22 cellular contexts compared by ENCODE assay signal in genomic region chr6:167758309-167759023, GRCh38.
"Had no signal": no experiment of that assay in that cellular context is flagged by ENCODE, and none has a peak within 500 bp of the region (broad histone marks: within the 10 kb centered on the region; RNA-seq: fewer than 3 reads in every experiment).

No MANE protein-coding gene starts in this region.

- H3K36me3 Mint-ChIP-seq: activated CD4-positive, alpha-beta memory T cell treated with anti-CD3 and anti-CD28 coated beads for 36 hours; activated naive CD8-positive, alpha-beta T cell; brain had no signal

- H3K27me3 Mint-ChIP-seq: activated CD4-positive, alpha-beta T cell treated with anti-CD3 and anti-CD28 coated beads, Interleukin-2, amount 10 ng/mL, durations not matched to agents 7 days and 5 days had no signal

- H3K4me3 Mint-ChIP-seq: activated CD4-positive, alpha-beta memory T cell treated with anti-CD3 and anti-CD28 coated beads for 36 hours; activated CD4-positive, alpha-beta T cell treated with anti-CD3 and anti-CD28 coated beads, Interleukin-2, amount 10 ng/mL, durations not matched to agents 7 days and 5 days; activated naive CD4-positive, alpha-beta T cell treated with anti-CD3 and anti-CD28 coated beads for 36 hours; activated naive CD8-positive, alpha-beta T cell; activated T-cell treated with anti-CD3 and anti-CD28 coated beads, Interleukin-2, amount 50 U/mL, for 4 hours; brain; T-helper 17 cell had no signal

- H3K27ac ChIP-seq: VCaP had no signal

- H3K4me1 Mint-ChIP-seq: activated CD4-positive, alpha-beta T cell treated with anti-CD3 and anti-CD28 coated beads, Interleukin-2, amount 10 ng/mL, durations not matched to agents 7 days and 5 days had no signal

- DNase-seq: activated CD4-positive, alpha-beta memory T cell treated with anti-CD3 and anti-CD28 coated beads for 36 hours; activated CD4-positive, alpha-beta T cell treated with anti-CD3 and anti-CD28 coated beads, Interleukin-2, amount 10 ng/mL, durations not matched to agents 7 days and 5 days; activated CD4-positive, CD25-positive, alpha-beta regulatory T cell; activated CD8-positive, alpha-beta memory T cell treated with anti-CD3 and anti-CD28 coated beads for 24 hours; activated effector memory CD4-positive, alpha-beta T cell treated with anti-CD3 and anti-CD28 coated beads, Interleukin-2, amount 50 U/mL, for 16 hours; activated naive CD4-positive, alpha-beta T cell treated with anti-CD3 and anti-CD28 coated beads for 36 hours; activated T-cell treated with anti-CD3 and anti-CD28 coated beads, Interleukin-2, amount 50 U/mL, for 4 hours; amygdala; Kasumi-1; KBM-7; NCI-H1105 treated with DMSO at 0.1 percent for 48 hours; NCI-H1436 treated with DMSO at 0.1 percent for 48 hours; NCI-H187; NCI-H2081; NCI-H524; PC-3; SIG-M5; T-helper 17 cell; T-helper 9 cell had no signal

- H3K9me3 Mint-ChIP-seq: activated CD4-positive, alpha-beta memory T cell treated with anti-CD3 and anti-CD28 coated beads for 36 hours; activated CD4-positive, alpha-beta T cell treated with anti-CD3 and anti-CD28 coated beads, Interleukin-2, amount 10 ng/mL, durations not matched to agents 7 days and 5 days; activated naive CD4-positive, alpha-beta T cell treated with anti-CD3 and anti-CD28 coated beads for 36 hours; activated T-cell treated with anti-CD3 and anti-CD28 coated beads, Interleukin-2, amount 50 U/mL, for 4 hours had no signal

- H3K27ac Mint-ChIP-seq: activated CD4-positive, alpha-beta memory T cell treated with anti-CD3 and anti-CD28 coated beads for 36 hours; activated CD4-positive, alpha-beta T cell treated with anti-CD3 and anti-CD28 coated beads, Interleukin-2, amount 10 ng/mL, durations not matched to agents 7 days and 5 days; activated naive CD4-positive, alpha-beta T cell treated with anti-CD3 and anti-CD28 coated beads for 36 hours; activated naive CD8-positive, alpha-beta T cell; T-helper 17 cell had no signal
